18 cellular contexts compared by ENCODE assay signal in genomic region chr5:16819522-16820167, GRCh38.
DNase-seq lines count a peak whose midpoint lies in the region; ATAC-seq and TF ChIP-seq lines count a peak whose summit lies in the region.
"Had no signal": no experiment of that assay in that cellular context is flagged by ENCODE, and none has a peak within 500 bp of the region (broad histone marks: within the 10 kb centered on the region; RNA-seq: fewer than 3 reads in every experiment).

No MANE protein-coding gene starts in this region.

- H3K27ac Mint-ChIP-seq in stimulated activated naive CD8-positive, alpha-beta T cell treated with anti-CD3 and anti-CD28 coated beads, Interleukin-15, amount 100 ng/mL, for 72 hours: no peak overlapping the region
- H3K27ac Mint-ChIP-seq: IgD-negative memory B cell had no signal

- TF ChIP-seq CTCF in LNCaP clone FGC (IDR thresholded peaks at IDR 0.05; ENCODE audit: control insufficient read depth, extremely low read depth, insufficient read depth): no peak
- TF ChIP-seq CTCF in cardiac fibroblast (IDR thresholded peaks at IDR 0.05; ENCODE audit: low read depth, low read length): no peak
- TF ChIP-seq CTCF in lower lobe of right lung (IDR thresholded peaks at IDR 0.05): no peak
- TF ChIP-seq CTCF in upper lobe of right lung (IDR thresholded peaks at IDR 0.05): no peak

- H3K9me3 ChIP-seq in lower lobe of right lung (no peaks in the 10 kb centered on the region), upper lobe of right lung (no peaks in the 10 kb centered on the region)
- H3K9me3 ChIP-seq: heart left ventricle had no signal

- H3K4me3 ChIP-seq in LNCaP clone FGC (ENCODE audit: low read depth, low read length): no peak overlapping the region
- H3K4me3 ChIP-seq in cardiac fibroblast (replicated peaks in 1 of 2; ENCODE audit: low read depth in 2 of 2, low read length in 2 of 2): no peak overlapping the region
- H3K4me3 ChIP-seq in lower lobe of right lung: no peak overlapping the region
- no peak overlapping the region for H3K4me3 ChIP-seq in upper lobe of right lung
- H3K4me3 ChIP-seq: GM12878, heart left ventricle had no signal

- peaks cover 21% of the 10 kb centered on the region for H3K4me1 ChIP-seq in lower lobe of right lung
- peaks cover 5% of the 10 kb centered on the region for H3K4me1 ChIP-seq in upper lobe of right lung

- H3K9me3 Mint-ChIP-seq in stimulated activated naive CD8-positive, alpha-beta T cell treated with anti-CD3 and anti-CD28 coated beads, Interleukin-15, amount 100 ng/mL, for 72 hours: no peaks in the 10 kb centered on the region
- H3K9me3 Mint-ChIP-seq: IgD-negative memory B cell had no signal

- intact Hi-C loops in lower lobe of right lung (cut with DNase I) (no loop called here), upper lobe of right lung (cut with DNase I) (no loop called here)

- H3K4me3 Mint-ChIP-seq in stimulated activated naive CD8-positive, alpha-beta T cell treated with anti-CD3 and anti-CD28 coated beads, Interleukin-15, amount 100 ng/mL, for 72 hours: no peak overlapping the region
- H3K4me3 Mint-ChIP-seq: IgD-negative memory B cell had no signal

- H3K36me3 ChIP-seq in lower lobe of right lung (no peaks in the 10 kb centered on the region), upper lobe of right lung (peaks cover 13% of the 10 kb centered on the region)

- peak overlapping the region; percentile 14 for H3K27ac ChIP-seq in lower lobe of right lung
- H3K27ac ChIP-seq in upper lobe of right lung: peak overlapping the region; percentile 47
- H3K27ac ChIP-seq: heart left ventricle had no signal

- no peaks in the 10 kb centered on the region for H3K27me3 Mint-ChIP-seq in stimulated activated naive CD8-positive, alpha-beta T cell treated with anti-CD3 and anti-CD28 coated beads, Interleukin-15, amount 100 ng/mL, for 72 hours
- H3K27me3 Mint-ChIP-seq: IgD-negative memory B cell had no signal

- DNase-seq in LNCaP clone FGC (ENCODE audit: low read depth): peak; percentile 4
- DNase-seq in cardiac fibroblast (ENCODE audit: low read depth in 2 of 2): peak; percentile 54 to 83
- DNase-seq in lower lobe of right lung: no peak
- no peak for DNase-seq in upper lobe of right lung
- DNase-seq in stimulated activated CD4-positive, alpha-beta T cell treated with anti-CD3 and anti-CD28 coated beads, Interleukin-2, amount 100 ng/mL, for 24 hours: no peak
- no peak for DNase-seq in stimulated activated naive CD8-positive, alpha-beta T cell treated with anti-CD3 and anti-CD28 coated beads, Interleukin-15, amount 100 ng/mL, for 72 hours
- DNase-seq: activated CD4-positive, alpha-beta T cell treated with anti-CD3 and anti-CD28 coated beads for 48 hours; activated naive CD4-positive, alpha-beta T cell; cortex of kidney; heart left ventricle; NCI-H1694; NK-92 treated with Interleukin-12 subunit alpha and Interleukin-12 subunit beta, amount 100 ng/mL, for 24 hours; stimulated activated CD4-positive, alpha-beta T cell treated with anti-CD3 and anti-CD28 coated beads, Interleukin-2, amount 100 ng/mL, for 48 hours; stimulated activated naive CD8-positive, alpha-beta T cell treated with anti-CD3 and anti-CD28 coated beads, Interleukin-15, Interleukin-2, amounts not matched to agents 100 U/mL and 50 U/mL, for 24 hours; T-helper 1 cell had no signal

- no peaks in the 10 kb centered on the region for H3K4me1 Mint-ChIP-seq in stimulated activated naive CD8-positive, alpha-beta T cell treated with anti-CD3 and anti-CD28 coated beads, Interleukin-15, amount 100 ng/mL, for 72 hours
- H3K4me1 Mint-ChIP-seq: IgD-negative memory B cell had no signal

- H3K27me3 ChIP-seq in lower lobe of right lung (ENCODE audit: low read depth): no peaks in the 10 kb centered on the region
- no peaks in the 10 kb centered on the region for H3K27me3 ChIP-seq in upper lobe of right lung
- H3K27me3 ChIP-seq: heart left ventricle had no signal

- ATAC-seq in lower lobe of right lung (no peak), upper lobe of right lung (no peak), HG03039 (IDR thresholded peaks at IDR 0.05; ENCODE audit: unreplicated experiment) (no peak)
- no peak for ATAC-seq in stimulated activated naive CD8-positive, alpha-beta T cell treated with anti-CD3 and anti-CD28 coated beads, Interleukin-15, amount 100 ng/mL, for 72 hours
- ATAC-seq: GM12878; heart left ventricle; stimulated activated naive CD8-positive, alpha-beta T cell treated with anti-CD3 and anti-CD28 coated beads, Interleukin-15, Interleukin-2, amounts not matched to agents 100 U/mL and 50 U/mL, for 24 hours had no signal

Comparison
In these comparisons a context has a peak if more than half of its experiments do, and no peak if none do; other contexts are left out.
1. DNase-seq: peak in LNCaP clone FGC (single experiment) and cardiac fibroblast (2 of 2); none in lower lobe of right lung (single experiment), upper lobe of right lung (single experiment), stimulated activated CD4-positive, alpha-beta T cell treated with anti-CD3 and anti-CD28 coated beads, Interleukin-2, amount 100 ng/mL, for 24 hours (0 of 2) and stimulated activated naive CD8-positive, alpha-beta T cell treated with anti-CD3 and anti-CD28 coated beads, Interleukin-15, amount 100 ng/mL, for 72 hours (0 of 2).